In the genomic region with DNA sequence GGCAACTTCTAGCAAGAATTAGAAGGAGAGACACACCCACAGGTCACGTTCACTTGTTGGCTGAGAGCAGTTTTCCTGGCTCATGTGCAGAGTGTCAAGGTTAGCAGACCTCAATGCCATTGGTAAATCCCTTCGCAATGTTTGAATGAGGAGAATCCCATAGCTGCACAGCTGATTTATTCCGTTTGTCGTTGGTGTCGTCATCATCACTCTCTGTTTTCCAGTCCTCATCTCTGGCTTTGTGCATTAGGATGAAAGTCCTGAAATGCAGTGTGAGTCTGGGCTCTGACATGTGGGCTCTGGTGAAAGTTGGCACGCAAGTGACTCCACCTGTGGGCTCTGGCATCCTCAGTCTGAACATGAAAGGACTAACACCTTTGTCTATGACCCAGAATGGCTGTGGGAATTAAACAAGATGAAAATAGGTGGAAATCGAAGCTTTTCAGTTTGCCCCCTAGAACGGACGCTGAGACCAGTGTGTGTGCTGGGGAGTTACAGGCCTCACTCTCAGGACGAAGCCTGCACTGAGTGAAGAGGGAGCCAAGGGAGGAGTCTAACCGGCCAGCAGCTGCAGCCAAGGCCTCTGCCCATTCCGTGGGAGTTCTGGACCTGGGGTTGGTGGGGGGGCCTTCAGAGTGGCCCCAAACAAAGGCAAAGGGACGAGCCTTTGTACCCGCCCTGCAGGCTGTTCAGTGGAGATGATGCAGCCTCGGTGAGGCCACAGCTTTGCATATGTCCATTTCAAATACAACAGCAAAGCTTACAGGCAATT, we compare ENCODE assay signal across 25 cellular contexts.
A peak's percentile ranks its signal among the peaks of the same experiment; 100 is the strongest.
DNase-seq lines count a peak whose midpoint lies in the region; ATAC-seq and TF ChIP-seq lines count a peak whose summit lies in the region.
"Had no signal": no experiment of that assay in that cellular context is flagged by ENCODE, and none has a peak within 500 bp of the region (broad histone marks: within the 10 kb centered on the region; RNA-seq: fewer than 3 reads in every experiment).

No MANE protein-coding gene starts in this region.

- H3K36me3 Mint-ChIP-seq in dendritic cell treated with granulocyte-macrophage colony-stimulating factor and Interleukin-4, amounts not matched to agents 40 ng/mL and 50 ng/mL, for 4 days (ENCODE audit: low read depth) = no peaks in the 10 kb centered on the region
- H3K36me3 Mint-ChIP-seq in nephron progenitor cell (ENCODE audit: low read depth) = peaks cover 15% of the 10 kb centered on the region
- no peaks in the 10 kb centered on the region for H3K36me3 Mint-ChIP-seq in activated CD4-positive, alpha-beta memory T cell treated with anti-CD3 and anti-CD28 coated beads for 36 hours
- H3K36me3 Mint-ChIP-seq: CD8-positive, alpha-beta T cell had no signal

- no peaks in the 10 kb centered on the region for H3K27me3 ChIP-seq in HL-60 (ENCODE audit: insufficient read depth, poor library complexity, severe bottlenecking)
- H3K27me3 ChIP-seq: SJCRH30 had no signal

- H3K9me3 Mint-ChIP-seq in dendritic cell treated with granulocyte-macrophage colony-stimulating factor and Interleukin-4, amounts not matched to agents 40 ng/mL and 50 ng/mL, for 4 days = no peaks in the 10 kb centered on the region
- peaks cover 27% of the 10 kb centered on the region for H3K9me3 Mint-ChIP-seq in nephron progenitor cell
- no peaks in the 10 kb centered on the region for H3K9me3 Mint-ChIP-seq in activated CD4-positive, alpha-beta memory T cell treated with anti-CD3 and anti-CD28 coated beads for 36 hours
- H3K9me3 Mint-ChIP-seq: CD8-positive, alpha-beta T cell had no signal

- peak overlapping the region; percentile 52 for H3K27ac ChIP-seq in HL-60 (replicated peaks)
- H3K27ac ChIP-seq: SJCRH30 had no signal

- intact Hi-C loops in dendritic cell treated with granulocyte-macrophage colony-stimulating factor and Interleukin-4, amounts not matched to agents 40 ng/mL and 50 ng/mL, for 4 days (cut with micrococcal nuclease) = loop anchor here (5.0 kb wide), 2 partner anchors 83 to 158 kb away; no protein-coding TSS in a partner anchor
- intact Hi-C loops in activated CD4-positive, alpha-beta memory T cell treated with anti-CD3 and anti-CD28 coated beads for 36 hours (cut with micrococcal nuclease) = no loop called here

- TF ChIP-seq CTCF in HL-60 (IDR thresholded peaks at IDR 0.05; ENCODE audit: insufficient read depth, low read length) (no peak), nephron progenitor cell (IDR thresholded peaks at IDR 0.05) (no peak)

- ATAC-seq in HG02970 (IDR thresholded peaks at IDR 0.05; ENCODE audit: low FRiP score, unreplicated experiment) = no peak
- ATAC-seq: CD8-positive, alpha-beta T cell; HCT116; K562; SK-N-SH treated with all-trans-retinoic acid at 6 μM for 48 hours had no signal

- no peaks in the 10 kb centered on the region for H3K27me3 Mint-ChIP-seq in dendritic cell treated with granulocyte-macrophage colony-stimulating factor and Interleukin-4, amounts not matched to agents 40 ng/mL and 50 ng/mL, for 4 days
- H3K27me3 Mint-ChIP-seq in nephron progenitor cell (ENCODE audit: low read depth, poor library complexity) = peaks cover 13% of the 10 kb centered on the region
- H3K27me3 Mint-ChIP-seq in activated CD4-positive, alpha-beta memory T cell treated with anti-CD3 and anti-CD28 coated beads for 36 hours = peaks cover 29% of the 10 kb centered on the region

- no peak overlapping the region for H3K4me3 ChIP-seq in HL-60 (replicated peaks; ENCODE audit: insufficient read depth, low read length)
- H3K4me3 ChIP-seq: K562, SJCRH30 had no signal

- peak overlapping the region; percentile 59 for H3K27ac Mint-ChIP-seq in dendritic cell treated with granulocyte-macrophage colony-stimulating factor and Interleukin-4, amounts not matched to agents 40 ng/mL and 50 ng/mL, for 4 days
- peak overlapping the region; percentile 54 for H3K27ac Mint-ChIP-seq in nephron progenitor cell
- H3K27ac Mint-ChIP-seq in activated CD4-positive, alpha-beta memory T cell treated with anti-CD3 and anti-CD28 coated beads for 36 hours = no peak overlapping the region
- H3K27ac Mint-ChIP-seq: CD8-positive, alpha-beta T cell had no signal

- H3K4me1 Mint-ChIP-seq in dendritic cell treated with granulocyte-macrophage colony-stimulating factor and Interleukin-4, amounts not matched to agents 40 ng/mL and 50 ng/mL, for 4 days (ENCODE audit: low read depth) = peaks cover 74% of the 10 kb centered on the region
- H3K4me1 Mint-ChIP-seq in nephron progenitor cell = peaks cover 68% of the 10 kb centered on the region
- no peaks in the 10 kb centered on the region for H3K4me1 Mint-ChIP-seq in activated CD4-positive, alpha-beta memory T cell treated with anti-CD3 and anti-CD28 coated beads for 36 hours (ENCODE audit: low read depth)

- CTCF ChIA-PET in activated CD4-positive, alpha-beta memory T cell treated with anti-CD3 and anti-CD28 coated beads for 36 hours (lab: Charles Lee) = no interaction called here

- H3K4me3 Mint-ChIP-seq in dendritic cell treated with granulocyte-macrophage colony-stimulating factor and Interleukin-4, amounts not matched to agents 40 ng/mL and 50 ng/mL, for 4 days = no peak overlapping the region
- no peak overlapping the region for H3K4me3 Mint-ChIP-seq in nephron progenitor cell
- no peak overlapping the region for H3K4me3 Mint-ChIP-seq in activated CD4-positive, alpha-beta memory T cell treated with anti-CD3 and anti-CD28 coated beads for 36 hours
- H3K4me3 Mint-ChIP-seq: CD8-positive, alpha-beta T cell had no signal

- DNase-seq in HL-60 (ENCODE audit: low read depth in 1 of 2, low spot score in 1 of 2) (no peak), nephron progenitor cell (no peak), SKM-1 (lab: John Stamatoyannopoulos, UW; ENCODE audit: unreplicated experiment) (no peak), NCI-H2196 (lab: John Stamatoyannopoulos, UW; ENCODE audit: unreplicated experiment) (no peak)
- no peak for DNase-seq in activated CD4-positive, alpha-beta memory T cell treated with anti-CD3 and anti-CD28 coated beads for 36 hours
- DNase-seq: C1 segment of cervical spinal cord, Caco-2, DMS 273 treated with DMSO at 0.1 percent for 48 hours, DND-41, GOT3, Kasumi-1, NCI-H1092 treated with DMSO at 0.1 percent for 48 hours, NCI-H1436, NCI-H187 treated with DMSO at 0.1 percent for 48 hours, NCI-H2107, NCI-H446, NCI-H524 treated with DMSO at 0.1 percent for 48 hours, NCI-H774, SJCRH30 had no signal

- POLR2A ChIA-PET in activated CD4-positive, alpha-beta memory T cell treated with anti-CD3 and anti-CD28 coated beads for 36 hours (lab: Charles Lee) = no interaction called here
